ENCODE assay signal across 1 cellular context in genomic region chr20:44966030-44966961, GRCh38.
TF ChIP-seq lines count a peak whose summit lies in the region.

Gene STK4 (plus strand): TSS chr20:44966512. CDS start chr20:44966569, 57 bp downstream.

TF ChIP-seq in K562, 482 proteins besides CTCF, POLR2A, EP300 and RAD21 (continued from another document and continues in another):
- TF ChIP-seq SMARCA5 (IDR thresholded peaks at IDR 0.05) = 0 out of 2 replicates have a peak, but pooled peaks have one; percentile 5
- no peak for TF ChIP-seq ZNF609 (CRISPR knock-in tag; IDR thresholded peaks at IDR 0.05; ENCODE audit: borderline replicate concordance)
- 0 out of 2 replicates have a peak, but pooled peaks have one; percentile 33 for TF ChIP-seq ZFP91 (CRISPR knock-in tag; IDR thresholded peaks at IDR 0.05)
- no peak for TF ChIP-seq NCOA2 (IDR thresholded peaks at IDR 0.05; ENCODE audit: partially characterized antibody in 2 of 2)
- TF ChIP-seq CREB5 (CRISPR knock-in tag; IDR thresholded peaks at IDR 0.05) = no peak
- peak; percentile 91 for TF ChIP-seq KLF6 (CRISPR knock-in tag; IDR thresholded peaks at IDR 0.05; ENCODE audit: borderline replicate concordance)
- no peak for TF ChIP-seq CBX8 (IDR thresholded peaks at IDR 0.05; ENCODE audit: borderline replicate concordance, extremely low read depth, low read depth, low read length, poor library complexity, severe bottlenecking)
- no peak for TF ChIP-seq HNRNPH1 (optimal IDR thresholded peaks at IDR 0.05; ENCODE audit: low read depth, low read length)
- no peak for TF ChIP-seq HOXB6 (CRISPR knock-in tag; IDR thresholded peaks at IDR 0.05; ENCODE audit: borderline replicate concordance)
- TF ChIP-seq ZNF431 (CRISPR knock-in tag; IDR thresholded peaks at IDR 0.05) = no peak; the same call in none of the 2 replicates
- TF ChIP-seq CBFA2T3 (IDR thresholded peaks at IDR 0.05) = 0 out of 2 replicates have a peak, but pooled peaks have one; percentile 10
- peak; percentile 63; the same call in 1 of the 2 replicates for TF ChIP-seq STAT6 (CRISPR knock-in tag; IDR thresholded peaks at IDR 0.05)
- no peak; the same call in 1 of the 2 replicates for TF ChIP-seq TGIF2 (CRISPR knock-in tag; IDR thresholded peaks at IDR 0.05)
- peak; percentile 95 for TF ChIP-seq GABPB1 (CRISPR knock-in tag; IDR thresholded peaks at IDR 0.05)
- no peak for TF ChIP-seq ELK3 (CRISPR knock-in tag; IDR thresholded peaks at IDR 0.05)
- TF ChIP-seq TFE3 (CRISPR knock-in tag; IDR thresholded peaks at IDR 0.05) = peak; percentile 99
- TF ChIP-seq EWSR1 (IDR thresholded peaks at IDR 0.05; ENCODE audit: borderline replicate concordance, low read depth, partially characterized antibody) = no peak
- TF ChIP-seq ZKSCAN1 (IDR thresholded peaks at IDR 0.05; ENCODE audit: low read depth, low read length) = 0 out of 2 replicates have a peak, but pooled peaks have one; percentile 49
- TF ChIP-seq SMAD4 (CRISPR knock-in tag; conservative IDR thresholded peaks at IDR 0.05) = peak; percentile 72
- TF ChIP-seq HMGXB4 (CRISPR knock-in tag; IDR thresholded peaks at IDR 0.05) = peak; percentile 57; the same call in 1 of the 2 replicates
- 0 out of 2 replicates have a peak, but pooled peaks have one; percentile 11 for TF ChIP-seq THAP12 (CRISPR knock-in tag; IDR thresholded peaks at IDR 0.05)
- TF ChIP-seq TAF7 (tag; IDR thresholded peaks at IDR 0.05) = peak; percentile 78
- TF ChIP-seq CREB1 (IDR thresholded peaks at IDR 0.05) = peak; percentile 82
- peak; percentile 84 for TF ChIP-seq CREB1 (CRISPR knock-in tag; IDR thresholded peaks at IDR 0.05)
- peak; percentile 65 for TF ChIP-seq CBFB (CRISPR knock-in tag; IDR thresholded peaks at IDR 0.05)
- TF ChIP-seq TAF9B (IDR thresholded peaks at IDR 0.05; ENCODE audit: partially characterized antibody) = peak; percentile 38
- no peak for TF ChIP-seq TEAD4 (IDR thresholded peaks at IDR 0.05; ENCODE audit: low read length)
- TF ChIP-seq TEAD4 (CRISPR knock-in tag; IDR thresholded peaks at IDR 0.05; ENCODE audit: borderline replicate concordance) = no peak
- TF ChIP-seq ELF2 (CRISPR knock-in tag; IDR thresholded peaks at IDR 0.05) = peak; percentile 97
- TF ChIP-seq NBN (IDR thresholded peaks at IDR 0.05; ENCODE audit: low read depth) = 0 out of 2 replicates have a peak, but pooled peaks have one; percentile 41
- TF ChIP-seq C11orf30 (IDR thresholded peaks at IDR 0.05; ENCODE audit: low read depth) = peak; percentile 57
- no peak for TF ChIP-seq PRPF4 (IDR thresholded peaks at IDR 0.05; ENCODE audit: insufficient read depth, low read depth, low read length, poor library complexity, severe bottlenecking)
- TF ChIP-seq CTCFL (IDR thresholded peaks at IDR 0.05; ENCODE audit: borderline replicate concordance, insufficient read depth, low read depth, low read length, poor library complexity, severe bottlenecking) = peak; percentile 100
- peak; percentile 95 for TF ChIP-seq GABPA (tag; conservative IDR thresholded peaks at IDR 0.05; ENCODE audit: low read depth)
- TF ChIP-seq GTF2E2 (tag; IDR thresholded peaks at IDR 0.05) = 0 out of 2 replicates have a peak, but pooled peaks have one; percentile 67
- TF ChIP-seq ZNF444 (CRISPR knock-in tag; IDR thresholded peaks at IDR 0.05) = no peak
- no peak for TF ChIP-seq HMG20A (CRISPR knock-in tag; conservative IDR thresholded peaks at IDR 0.05)
